ENCODE assay signal across 8 cellular contexts in genomic region chr11:59106363-59107336, GRCh38. TPM values are rescaled to one million over a fixed set of nuclear protein-coding genes. Genes with fewer than 3 reads are reported as not detected.
DNase-seq lines count a peak whose midpoint lies in the region; ATAC-seq and TF ChIP-seq lines count a peak whose summit lies in the region.

TSS of gene FAM111B (plus strand) at chr11:59107237. CDS start at chr11:59109626, 2,389 bp downstream.

- in situ Hi-C loops in brain microvascular endothelial cell (cut with HindIII; ENCODE audit: low pct_ligation_motif_present, low sequenced_read_pairs) (no loop called here), gastrocnemius medialis (cut with MboI; ENCODE audit: low sequenced_read_pairs in 4 of 4) (loop anchor here in 1 of 4 donors (10.0 kb wide), 1 partner anchor 48 kb away; no protein-coding TSS in a partner anchor)

- H3K27me3 ChIP-seq in brain microvascular endothelial cell (replicated peaks) (no peaks in the 10 kb centered on the region), gastrocnemius medialis (peaks cover 8 to 31% (median 27%) of the 10 kb centered on the region in 3 donors)

- DNase-seq in NCI-H524 (lab: John Stamatoyannopoulos, UW) (peak; percentile 24 to 71), NCI-H524 treated with DMSO at 0.1 percent for 48 hours (lab: John Stamatoyannopoulos, UW) (no peak), NCI-H1694 (lab: John Stamatoyannopoulos, UW) (peak; percentile 90), T1000 (lab: John Stamatoyannopoulos, UW) (peak; percentile 78), brain microvascular endothelial cell (peak; percentile 95), gastrocnemius medialis (peak; percentile 58)

- ATAC-seq in HG02885 (IDR thresholded peaks at IDR 0.05; ENCODE audit: poor library complexity, unreplicated experiment) = peak; percentile 70
- peak; percentile 92 to 99 for ATAC-seq in gastrocnemius medialis

- intact Hi-C loops in gastrocnemius medialis (cut with DNase I; ENCODE audit: low total_unique reads) = no loop called here

- H3K4me3 ChIP-seq in brain microvascular endothelial cell (ENCODE audit: low read depth, low read length) (peak within 1 kb of the TSS; percentile 60), iPS-11a (ENCODE audit: low read depth, low read length) (peak within 1 kb of the TSS; percentile 41), gastrocnemius medialis (peak within 1 kb of the TSS; percentile 40 to 57 (median 56))

- H3K36me3 ChIP-seq in brain microvascular endothelial cell (replicated peaks) (no peaks in the 10 kb centered on the region), gastrocnemius medialis (no peaks in the 10 kb centered on the region)

- H3K9me3 ChIP-seq in gastrocnemius medialis = no peaks in the 10 kb centered on the region

- no peak for TF ChIP-seq POLR2A in gastrocnemius medialis (IDR thresholded peaks at IDR 0.05)

- H3K27ac ChIP-seq in brain microvascular endothelial cell = no peak within 1 kb of the TSS
- H3K27ac ChIP-seq in gastrocnemius medialis = no peak within 1 kb of the TSS

- peak; percentile 24 for TF ChIP-seq CTCF in brain microvascular endothelial cell (IDR thresholded peaks at IDR 0.05; ENCODE audit: low read depth, low read length, missing control alignments)
- no peak for TF ChIP-seq CTCF in gastrocnemius medialis (IDR thresholded peaks at IDR 0.05 in 4 of 5, conservative IDR thresholded peaks at IDR 0.05 in 1 of 5)

- peaks cover 0 to 6% of the 10 kb centered on the region in 2 donors for H3K4me1 ChIP-seq in gastrocnemius medialis

RNA-seq across cellular contexts. Expression of gene FAM111B, which starts in this region (rescaled TPM):
- total RNA-seq in gastrocnemius medialis = under 1 TPM in 1 of 4 donors, not detected in 3; 0.31 TPM

Comparison
In these comparisons a context has a peak if more than half of its experiments do, and no peak if none do; other contexts are left out.
1. Peak in DNase-seq, ATAC-seq and H3K4me3 ChIP-seq in gastrocnemius medialis; RNA of the gene not detected or under 1 TPM.